Comparison of ENCODE assay signal across 1 cellular context in the genomic region with DNA sequence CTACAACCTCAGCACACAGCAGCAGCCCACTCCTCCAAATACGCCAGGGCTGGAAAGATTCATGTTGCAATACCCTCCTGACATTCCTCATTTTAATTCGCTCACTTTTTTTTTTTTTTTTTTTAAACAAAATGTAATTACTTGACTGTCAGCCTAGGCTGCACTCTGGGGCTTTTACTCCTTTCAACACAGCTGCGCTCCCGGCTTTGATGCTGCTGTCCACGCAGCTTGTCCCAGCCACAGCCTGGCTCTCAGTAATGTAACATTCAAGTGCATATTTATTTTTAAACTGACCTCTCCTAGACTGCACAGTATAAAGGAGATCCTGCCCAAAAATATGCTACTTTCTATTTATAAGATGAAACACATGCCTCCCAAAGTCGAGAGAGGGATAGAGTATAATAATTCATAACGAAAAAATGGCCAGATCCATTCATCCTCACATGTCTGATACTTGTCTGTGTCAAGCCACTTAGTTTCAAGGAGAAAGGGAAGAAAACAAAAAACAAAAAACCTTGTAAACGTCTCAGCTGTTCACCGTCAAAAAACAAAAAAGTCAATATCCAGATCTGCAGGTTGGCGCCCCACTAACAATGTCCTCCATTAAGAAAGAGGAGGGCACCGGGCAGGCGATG.
TF ChIP-seq lines count a peak whose summit lies in the region.

No MANE protein-coding gene starts in this region.

TF ChIP-seq in K562, 482 proteins besides CTCF, POLR2A, EP300 and RAD21 (continued from another document):
- TF ChIP-seq ZNF12 (CRISPR knock-in tag; IDR thresholded peaks at IDR 0.05) = no peak
- TF ChIP-seq CBX2 (IDR thresholded peaks at IDR 0.05; ENCODE audit: insufficient read depth, low read length, poor library complexity, severe bottlenecking) = peak; percentile 69
